In the genomic region with DNA sequence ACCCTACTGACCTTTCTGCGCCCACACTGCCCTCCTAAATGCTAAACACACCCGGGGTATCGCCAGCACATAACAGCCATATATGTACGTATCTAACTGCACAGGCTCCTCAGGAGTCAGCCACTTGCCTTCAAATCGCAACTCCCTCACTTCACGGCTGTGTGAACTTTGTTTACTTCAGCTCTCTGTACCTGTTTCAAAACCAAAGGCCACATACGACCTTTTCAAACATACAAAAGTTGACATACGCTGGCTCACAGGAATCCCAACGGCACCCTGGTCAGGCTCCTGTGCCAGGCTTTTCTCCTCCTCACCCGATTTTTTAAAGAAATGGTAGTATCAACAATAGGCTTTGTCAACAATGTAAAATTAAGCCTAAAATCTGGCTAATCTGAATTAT, we compare ENCODE assay signal across 25 cellular contexts.
"Had no signal": no experiment of that assay in that cellular context is flagged by ENCODE, and none has a peak within 500 bp of the region (broad histone marks: within the 10 kb centered on the region; RNA-seq: fewer than 3 reads in every experiment).

No MANE protein-coding gene starts in this region.

- H3K27me3 ChIP-seq: ascending aorta, brain microvascular endothelial cell, left lung, sigmoid colon, tibial nerve had no signal

- FAIRE-seq: endothelial cell of umbilical vein, TTC549 had no signal

- H3K4me2 ChIP-seq: smooth muscle cell had no signal

- H3K4me3 ChIP-seq: ascending aorta, left lung, sigmoid colon, smooth muscle cell, tibial nerve had no signal

- H2AFZ ChIP-seq: parathyroid adenoma had no signal

- H3K27ac ChIP-seq: ascending aorta, brain microvascular endothelial cell, left lung, parathyroid adenoma, sigmoid colon, tibial nerve, VCaP had no signal

- ATAC-seq: activated T-cell treated with anti-CD3 and anti-CD28 coated beads, Interleukin-2, amount 50 U/mL, for 72 hours; left lung; naive thymus-derived CD4-positive, alpha-beta T cell had no signal

- H3K9ac ChIP-seq: parathyroid adenoma had no signal

- DNase-seq: activated CD4-positive, alpha-beta T cell treated with anti-CD3 and anti-CD28 coated beads for 4 hours; activated CD4-positive, alpha-beta T cell treated with anti-CD3 and anti-CD28 coated beads, Interleukin-2, amount 50 U/mL, for 4 hours; activated naive CD4-positive, alpha-beta T cell; activated T-cell treated with anti-CD3 and anti-CD28 coated beads for 4 hours; activated T-cell treated with anti-CD3 and anti-CD28 coated beads, Interleukin-2, amount 50 U/mL, for 72 hours; brain microvascular endothelial cell; caudate nucleus; cortex of kidney; head of caudate nucleus; left lung; mammary epithelial cell; midbrain; naive thymus-derived CD4-positive, alpha-beta T cell; nucleus accumbens; sigmoid colon; stimulated activated CD4-positive, alpha-beta T cell treated with anti-CD3 and anti-CD28 coated beads, Interleukin-1b, Interleukin-23, amount 100 ng/mL, for 48 hours; stimulated activated CD4-positive, alpha-beta T cell treated with anti-CD3 and anti-CD28 coated beads, Interleukin-4, amount 100 ng/mL, for 4 hours; stimulated activated CD8-positive, alpha-beta memory T cell treated with anti-CD3 and anti-CD28 coated beads, Interleukin-4, amount 100 ng/mL, for 48 hours had no signal

- H3K36me3 ChIP-seq: ascending aorta, brain microvascular endothelial cell, left lung, sigmoid colon, tibial nerve had no signal

- H3K9me3 ChIP-seq: ascending aorta, left lung, sigmoid colon, tibial nerve had no signal
